ENCODE assay signal across 11 cellular contexts in genomic region chrX:129754266-129755024, GRCh38. TPM values are rescaled to one million over a fixed set of nuclear protein-coding genes. Genes with fewer than 3 reads are reported as not detected.
DNase-seq lines count a peak whose midpoint lies in the region; ATAC-seq and TF ChIP-seq lines count a peak whose summit lies in the region.
"Had no signal": no experiment of that assay in that cellular context is flagged by ENCODE, and none has a peak within 500 bp of the region (broad histone marks: within the 10 kb centered on the region; RNA-seq: fewer than 3 reads in every experiment).

No MANE protein-coding gene starts in this region.

- H3K27ac ChIP-seq in GM23338 (ENCODE audit: low read depth) = no peak overlapping the region

- H3K27ac Mint-ChIP-seq in CD14-positive monocyte (peak overlapping the region; percentile 4 to 73 (median 58)), GM23338 (no peak overlapping the region)
- peak overlapping the region; percentile 54 for H3K27ac Mint-ChIP-seq in activated CD8-positive, alpha-beta T cell treated with anti-CD3 and anti-CD28 coated beads, Interleukin-2, amount 10 ng/mL, durations not matched to agents 7 days and 5 days

- ATAC-seq in GM23338 (peak; percentile 65), omental fat pad (ENCODE audit: low FRiP score) (no peak)
- ATAC-seq in activated CD8-positive, alpha-beta T cell treated with anti-CD3 and anti-CD28 coated beads, Interleukin-2, amount 10 ng/mL, durations not matched to agents 7 days and 5 days = no peak

- TF ChIP-seq CTCF in CD14-positive monocyte (IDR thresholded peaks at IDR 0.05) (peak; percentile 61), GM23338 (conservative IDR thresholded peaks at IDR 0.05; ENCODE audit: low read depth in 2 of 2) (peak; percentile 68 to 89), GM20000 (IDR thresholded peaks at IDR 0.05; ENCODE audit: extremely low read depth, missing control alignments) (no peak), omental fat pad (IDR thresholded peaks at IDR 0.05) (no peak)

- DNase-seq in CD14-positive monocyte (ENCODE audit: low spot score) (no peak), GM23338 (ENCODE audit: low spot score) (peak; percentile 65), medulla oblongata (ENCODE audit: extremely low spot score) (peak; percentile 6), GM20000 (ENCODE audit: low spot score) (no peak), DMS114 treated with DMSO at 0.1 percent for 48 hours (lab: John Stamatoyannopoulos, UW; ENCODE audit: unreplicated experiment) (no peak), NCI-H446 treated with DMSO at 0.1 percent for 48 hours (lab: John Stamatoyannopoulos, UW) (no peak), omental fat pad (ENCODE audit: low spot score) (no peak)
- DNase-seq in activated CD8-positive, alpha-beta T cell treated with anti-CD3 and anti-CD28 coated beads, Interleukin-2, amount 10 ng/mL, durations not matched to agents 7 days and 5 days = no peak
- DNase-seq: NCI-H510A had no signal

- H3K36me3 Mint-ChIP-seq in CD14-positive monocyte (no peaks in the 10 kb centered on the region), GM23338 (ENCODE audit: low read depth) (no peaks in the 10 kb centered on the region)
- H3K36me3 Mint-ChIP-seq in activated CD8-positive, alpha-beta T cell treated with anti-CD3 and anti-CD28 coated beads, Interleukin-2, amount 10 ng/mL, durations not matched to agents 7 days and 5 days (ENCODE audit: low read depth) = no peaks in the 10 kb centered on the region

- no peaks in the 10 kb centered on the region for H3K9me2 ChIP-seq in GM23338 (ENCODE audit: insufficient read depth)

- H3K27me3 Mint-ChIP-seq in CD14-positive monocyte (ENCODE audit: low read depth in 3 of 3) (peaks cover 0 to 5% (median 0%) of the 10 kb centered on the region in 3 donors), GM23338 (ENCODE audit: insufficient read depth, low read depth, poor library complexity) (peaks cover 6% of the 10 kb centered on the region)
- no peaks in the 10 kb centered on the region for H3K27me3 Mint-ChIP-seq in activated CD8-positive, alpha-beta T cell treated with anti-CD3 and anti-CD28 coated beads, Interleukin-2, amount 10 ng/mL, durations not matched to agents 7 days and 5 days (ENCODE audit: low read depth)

- no peaks in the 10 kb centered on the region for H3K27me3 ChIP-seq in GM23338 (ENCODE audit: insufficient read depth)

- H3K4me2 ChIP-seq in GM23338 = peak overlapping the region; percentile 51; the same call in 1 of the 2 replicates

- H3K4me1 Mint-ChIP-seq in CD14-positive monocyte (peaks cover 84% of the 10 kb centered on the region), GM23338 (peaks cover 17% of the 10 kb centered on the region)
- peaks cover 70% of the 10 kb centered on the region for H3K4me1 Mint-ChIP-seq in activated CD8-positive, alpha-beta T cell treated with anti-CD3 and anti-CD28 coated beads, Interleukin-2, amount 10 ng/mL, durations not matched to agents 7 days and 5 days (ENCODE audit: low read depth)

- H3K4me3 Mint-ChIP-seq in CD14-positive monocyte = peak overlapping the region; percentile 72 to 76
- H3K4me3 Mint-ChIP-seq in GM23338 = no peak overlapping the region
- H3K4me3 Mint-ChIP-seq in activated CD8-positive, alpha-beta T cell treated with anti-CD3 and anti-CD28 coated beads, Interleukin-2, amount 10 ng/mL, durations not matched to agents 7 days and 5 days = peak overlapping the region; percentile 8

- H3K36me3 ChIP-seq in GM23338 (ENCODE audit: insufficient read depth) = no peaks in the 10 kb centered on the region

- H3F3A ChIP-seq in GM23338 (replicated peaks; ENCODE audit: low read depth) = no peaks in the 10 kb centered on the region

- H2AFZ ChIP-seq in GM23338 = peak overlapping the region; percentile 76; the same call in 1 of the 2 replicates

- POLR2A ChIA-PET in activated CD8-positive, alpha-beta T cell treated with anti-CD3 and anti-CD28 coated beads, Interleukin-2, amount 10 ng/mL, durations not matched to agents 7 days and 5 days (lab: Charles Lee) = interaction anchor here (0.6 to 8.0 kb wide), 5 partner anchors 18 to 152 kb away, joined by 3 to 165 read pairs (median 3); partner anchors contain the start of genes SASH3 and UTP14A

- H3K4me1 ChIP-seq in GM23338 (ENCODE audit: insufficient read depth) = no peaks in the 10 kb centered on the region

- no peaks in the 10 kb centered on the region for H3K79me2 ChIP-seq in GM23338 (replicated peaks; ENCODE audit: insufficient read depth)

- H3K9me3 Mint-ChIP-seq in CD14-positive monocyte = peaks cover 0 to 2% (median 0%) of the 10 kb centered on the region in 7 donors
- no peaks in the 10 kb centered on the region for H3K9me3 Mint-ChIP-seq in GM23338
- H3K9me3 Mint-ChIP-seq in activated CD8-positive, alpha-beta T cell treated with anti-CD3 and anti-CD28 coated beads, Interleukin-2, amount 10 ng/mL, durations not matched to agents 7 days and 5 days (ENCODE audit: insufficient read depth) = no peaks in the 10 kb centered on the region

- no peaks in the 10 kb centered on the region for H4K20me1 ChIP-seq in GM23338 (replicated peaks; ENCODE audit: insufficient read depth)

- intact Hi-C loops in CD14-positive monocyte (cut with micrococcal nuclease) = loop anchor here in 1 of 2 donors (5.0 to 10.0 kb wide), 2 partner anchors 53 to 80 kb away; no protein-coding TSS in a partner anchor

- H3K4me3 ChIP-seq in GM23338 = no peak overlapping the region

- CTCF ChIA-PET in activated CD8-positive, alpha-beta T cell treated with anti-CD3 and anti-CD28 coated beads, Interleukin-2, amount 10 ng/mL, durations not matched to agents 7 days and 5 days (lab: Charles Lee) = interaction anchor here (0.9 to 4.1 kb wide), 21 partner anchors 8 to 156 kb away, joined by 3 to 23 read pairs (median 6); partner anchors contain the start of genes APLN and XPNPEP2

TF ChIP-seq in GM23338, 12 proteins besides CTCF, POLR2A, EP300 and RAD21 (continues in another document):
- TF ChIP-seq POLR2AphosphoS5 (IDR thresholded peaks at IDR 0.05; ENCODE audit: low read depth) (no peak), STAT1 (IDR thresholded peaks at IDR 0.05; ENCODE audit: unreplicated experiment) (no peak)

RNA-seq across cellular contexts. Expression of gene XPNPEP2, which starts 15.7 kb away (rescaled TPM):
- polyA plus RNA-seq in CD14-positive monocyte (not detected), GM23338 (2016; fragmentation: Nextera tagmentation; extraction: Ambion mirVana) (not detected in 2 replicates)
- total RNA-seq in GM23338 (2014; rRNA removed; shearing (Covaris generic)) = not detected in 2 replicates
- 1 to 10 TPM; 1.6 to 1.7 TPM for total RNA-seq in activated CD8-positive, alpha-beta T cell treated with anti-CD3 and anti-CD28 coated beads, Interleukin-2, amount 10 ng/mL, durations not matched to agents 7 days and 5 days
- total RNA-seq in omental fat pad = 1 to 10 TPM; 2.4 to 7.8 (median 5.3) TPM
- polyA plus RNA-seq: neural cell had no signal

RNA-seq across cellular contexts. Expression of gene SASH3, which starts 25.3 kb away (rescaled TPM):
- 100 to 1,000 TPM; 127 to 179 TPM for polyA plus RNA-seq in CD14-positive monocyte
- not detected in 2 replicates for total RNA-seq in GM23338 (2014; rRNA removed; shearing (Covaris generic))
- polyA plus RNA-seq in GM23338 (2016; fragmentation: Nextera tagmentation; extraction: Ambion mirVana) = 0.18 and 0.26 TPM in 2 replicates
- 100 to 1,000 TPM; 286 to 303 TPM for total RNA-seq in activated CD8-positive, alpha-beta T cell treated with anti-CD3 and anti-CD28 coated beads, Interleukin-2, amount 10 ng/mL, durations not matched to agents 7 days and 5 days
- total RNA-seq in omental fat pad = 10 to 100 TPM in 3 of 4 donors, 1 to 10 TPM in 1; 9.4 to 26.7 (median 20.6) TPM
- total RNA-seq: H4 had no signal
- polyA plus RNA-seq: neural cell had no signal

Comparison
In these comparisons a context has a peak if more than half of its experiments do, and no peak if none do; other contexts are left out.
1. DNase-seq: peak in GM23338 (single experiment) and medulla oblongata (single experiment); none in CD14-positive monocyte (single experiment), activated CD8-positive, alpha-beta T cell treated with anti-CD3 and anti-CD28 coated beads, Interleukin-2, amount 10 ng/mL, durations not matched to agents 7 days and 5 days (single experiment), GM20000 (single experiment), DMS114 treated with DMSO at 0.1 percent for 48 hours (single experiment), NCI-H446 treated with DMSO at 0.1 percent for 48 hours (single experiment) and omental fat pad (single experiment).
2. CTCF ChIP-seq: peak in CD14-positive monocyte (single experiment) and GM23338 (2 of 2); none in GM20000 (single experiment) and omental fat pad (0 of 3).
3. RNA of gene SASH3, which starts 25.3 kb away (total RNA-seq): 286 to 303 TPM in activated CD8-positive, alpha-beta T cell treated with anti-CD3 and anti-CD28 coated beads, Interleukin-2, amount 10 ng/mL, durations not matched to agents 7 days and 5 days; 9.4 to 26.7 TPM in omental fat pad and not detected in GM23338; every median in the first group is over 10 times any median in the second.